12 cellular contexts compared by ENCODE assay signal in the genomic region with DNA sequence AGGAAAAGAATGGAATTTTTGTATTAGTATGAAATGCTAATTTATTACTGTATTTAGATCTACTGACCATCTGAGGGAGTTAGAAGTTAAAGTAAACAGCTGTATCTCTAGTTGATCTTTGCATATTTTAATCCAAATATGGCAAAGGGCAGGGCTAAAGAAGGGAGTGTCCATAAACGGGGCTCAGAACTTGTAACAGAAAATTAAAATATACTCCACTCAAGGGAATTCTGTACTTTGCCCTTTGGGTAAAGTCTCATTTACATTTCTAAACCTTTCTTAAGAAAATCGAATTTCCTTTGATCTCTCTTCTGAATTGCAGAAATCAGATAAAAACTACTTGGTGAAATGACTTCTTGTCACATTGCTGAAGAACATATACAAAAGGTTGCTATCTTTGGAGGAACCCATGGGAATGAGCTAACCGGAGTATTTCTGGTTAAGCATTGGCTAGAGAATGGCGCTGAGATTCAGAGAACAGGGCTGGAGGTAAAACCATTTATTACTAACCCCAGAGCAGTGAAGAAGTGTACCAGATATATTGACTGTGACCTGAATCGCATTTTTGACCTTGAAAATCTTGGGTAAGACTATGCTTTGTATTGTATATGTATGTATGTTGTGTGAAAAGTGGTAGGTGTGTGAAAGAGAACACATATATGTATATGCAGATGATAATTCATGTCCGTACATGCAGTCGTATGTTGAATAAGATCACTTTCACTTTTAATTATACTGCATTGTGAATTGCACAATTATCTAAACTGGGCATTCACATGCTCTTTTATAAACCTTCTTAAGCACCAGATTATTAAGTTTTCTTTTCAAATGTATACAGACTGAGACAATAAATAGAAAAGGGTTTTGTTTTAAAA. TPM values are rescaled to one million over a fixed set of nuclear protein-coding genes. Genes with fewer than 3 reads are reported as not detected.
DNase-seq lines count a peak whose midpoint lies in the region; ATAC-seq and TF ChIP-seq lines count a peak whose summit lies in the region.
"Had no signal": no experiment of that assay in that cellular context is flagged by ENCODE, and none has a peak within 500 bp of the region (broad histone marks: within the 10 kb centered on the region; RNA-seq: fewer than 3 reads in every experiment).

A gene (plus strand): TSS at position 186 of the 875 bp plus-strand sequence. CDS start 163 bp downstream, at position 349.

- peaks cover 5% of the 10 kb centered on the region for H3K27me3 Mint-ChIP-seq in activated naive CD8-positive, alpha-beta T cell
- peaks cover 2% of the 10 kb centered on the region for H3K27me3 Mint-ChIP-seq in activated naive CD8-positive, alpha-beta T cell treated with anti-CD3 and anti-CD28 coated beads, Interleukin-2, amount 50 U/mL, for 24 hours

- intact Hi-C loops in vagina (cut with DNase I) = no loop called here

- no peak for DNase-seq in activated naive CD8-positive, alpha-beta T cell treated with anti-CD3 and anti-CD28 coated beads, Interleukin-2, amount 50 U/mL, for 24 hours
- DNase-seq in vagina (ENCODE audit: extremely low spot score in 2 of 2) = no peak
- no peak for DNase-seq in D341Med (ENCODE audit: low spot score)
- DNase-seq in 8988T = no peak
- DNase-seq: CD4-positive, CD25-positive, alpha-beta regulatory T cell had no signal

- peak within 1 kb of the TSS; percentile 16 to 52 for H3K4me3 ChIP-seq in esophagus (ENCODE audit: low read depth in 1 of 2, low read length in 2 of 2)
- H3K4me3 ChIP-seq in mucosa of stomach (ENCODE audit: low read length) = peak within 1 kb of the TSS; percentile 53
- peak within 1 kb of the TSS; percentile 35 to 41 for H3K4me3 ChIP-seq in vagina

- peak within 1 kb of the TSS; percentile 69 for H3K4me3 Mint-ChIP-seq in activated naive CD8-positive, alpha-beta T cell
- no peak within 1 kb of the TSS for H3K4me3 Mint-ChIP-seq in activated naive CD8-positive, alpha-beta T cell treated with anti-CD3 and anti-CD28 coated beads, Interleukin-2, amount 50 U/mL, for 24 hours
- H3K4me3 Mint-ChIP-seq: dendritic cell treated with granulocyte-macrophage colony-stimulating factor and Interleukin-4, amounts not matched to agents 40 ng/mL and 50 ng/mL, for 4 days had no signal

- H3K27ac ChIP-seq in esophagus (ENCODE audit: low read depth in 2 of 2, low read length in 1 of 2) (peak within 1 kb of the TSS in 1 of 2 donors; percentile 49), vagina (peak within 1 kb of the TSS; percentile 63)

- peak within 1 kb of the TSS; percentile 70 for H3K9ac ChIP-seq in mucosa of stomach (ENCODE audit: low read length)

- H3K4me1 Mint-ChIP-seq in activated naive CD8-positive, alpha-beta T cell (ENCODE audit: low read depth) = peaks cover 3% of the 10 kb centered on the region
- H3K4me1 Mint-ChIP-seq in activated naive CD8-positive, alpha-beta T cell treated with anti-CD3 and anti-CD28 coated beads, Interleukin-2, amount 50 U/mL, for 24 hours = no peaks in the 10 kb centered on the region

- no peaks in the 10 kb centered on the region for H3K36me3 Mint-ChIP-seq in activated naive CD8-positive, alpha-beta T cell
- no peaks in the 10 kb centered on the region for H3K36me3 Mint-ChIP-seq in activated naive CD8-positive, alpha-beta T cell treated with anti-CD3 and anti-CD28 coated beads, Interleukin-2, amount 50 U/mL, for 24 hours (ENCODE audit: low read depth)
- H3K36me3 Mint-ChIP-seq: CD4-positive, CD25-positive, alpha-beta regulatory T cell had no signal

- no peak for TF ChIP-seq POLR2A in vagina (IDR thresholded peaks at IDR 0.05)

- ATAC-seq in activated naive CD8-positive, alpha-beta T cell treated with anti-CD3 and anti-CD28 coated beads, Interleukin-2, amount 50 U/mL, for 24 hours = no peak
- no peak for ATAC-seq in GM19328 (IDR thresholded peaks at IDR 0.05; ENCODE audit: unreplicated experiment)

- no peak within 1 kb of the TSS for H3K27ac Mint-ChIP-seq in activated naive CD8-positive, alpha-beta T cell
- no peak within 1 kb of the TSS for H3K27ac Mint-ChIP-seq in activated naive CD8-positive, alpha-beta T cell treated with anti-CD3 and anti-CD28 coated beads, Interleukin-2, amount 50 U/mL, for 24 hours
- H3K27ac Mint-ChIP-seq: CD4-positive, CD25-positive, alpha-beta regulatory T cell; dendritic cell treated with granulocyte-macrophage colony-stimulating factor and Interleukin-4, amounts not matched to agents 40 ng/mL and 50 ng/mL, for 4 days had no signal

- H3K9me3 Mint-ChIP-seq in activated naive CD8-positive, alpha-beta T cell (ENCODE audit: low read depth) = no peaks in the 10 kb centered on the region
- H3K9me3 Mint-ChIP-seq in activated naive CD8-positive, alpha-beta T cell treated with anti-CD3 and anti-CD28 coated beads, Interleukin-2, amount 50 U/mL, for 24 hours = no peaks in the 10 kb centered on the region
- H3K9me3 Mint-ChIP-seq: CD4-positive, CD25-positive, alpha-beta regulatory T cell; dendritic cell treated with granulocyte-macrophage colony-stimulating factor and Interleukin-4, amounts not matched to agents 40 ng/mL and 50 ng/mL, for 4 days had no signal

- H3K4me1 ChIP-seq in esophagus (ENCODE audit: control insufficient read depth in 2 of 2, insufficient read depth in 2 of 2, low read length in 1 of 2) (no peaks in the 10 kb centered on the region), mucosa of stomach (ENCODE audit: control insufficient read depth, insufficient read depth, low read length) (peaks cover 13% of the 10 kb centered on the region), vagina (peaks cover 28% of the 10 kb centered on the region)

- H3K36me3 ChIP-seq in esophagus (ENCODE audit: control insufficient read depth in 2 of 2, insufficient read depth in 2 of 2, low read length in 1 of 2) (no peaks in the 10 kb centered on the region), mucosa of stomach (ENCODE audit: control insufficient read depth, insufficient read depth, low read length) (no peaks in the 10 kb centered on the region), vagina (no peaks in the 10 kb centered on the region)

- no peaks in the 10 kb centered on the region for H3K27me3 ChIP-seq in esophagus (ENCODE audit: control insufficient read depth in 1 of 2, insufficient read depth in 2 of 2, low read length in 2 of 2)
- H3K27me3 ChIP-seq in mucosa of stomach (ENCODE audit: control insufficient read depth, insufficient read depth, low read length) = no peaks in the 10 kb centered on the region
- H3K27me3 ChIP-seq in vagina = no peaks in the 10 kb centered on the region

- WGBS in esophagus, 2 donors = 19 to 31% methylated on average over 7 of the region's 7 CpGs

- H3K9me3 ChIP-seq in esophagus (ENCODE audit: control insufficient read depth in 2 of 2, insufficient read depth in 1 of 2, low read depth in 1 of 2, low read length in 1 of 2) (peaks cover 0 to 3% of the 10 kb centered on the region in 2 donors), mucosa of stomach (ENCODE audit: control insufficient read depth, low read length) (no peaks in the 10 kb centered on the region), vagina (no peaks in the 10 kb centered on the region)

- no peak for TF ChIP-seq CTCF in vagina (IDR thresholded peaks at IDR 0.05)

RNA-seq across cellular contexts. Expression of the gene that starts here (rescaled TPM):
- under 1 TPM; 0.38 to 0.61 TPM for polyA plus RNA-seq in esophagus
- total RNA-seq in vagina = 2.2 TPM
- total RNA-seq: CD4-positive, CD25-positive, alpha-beta regulatory T cell; HT1080; T-helper 1 cell treated with Interleukin-12 subunit alpha and Interleukin-12 subunit beta and Interleukin-4 antibody, amounts not matched to agents 30 ng/mL and 1 ng/mL, for 36 hours had no signal
- polyA plus RNA-seq: CD4-positive, CD25-positive, alpha-beta regulatory T cell had no signal
